In the genomic region with DNA sequence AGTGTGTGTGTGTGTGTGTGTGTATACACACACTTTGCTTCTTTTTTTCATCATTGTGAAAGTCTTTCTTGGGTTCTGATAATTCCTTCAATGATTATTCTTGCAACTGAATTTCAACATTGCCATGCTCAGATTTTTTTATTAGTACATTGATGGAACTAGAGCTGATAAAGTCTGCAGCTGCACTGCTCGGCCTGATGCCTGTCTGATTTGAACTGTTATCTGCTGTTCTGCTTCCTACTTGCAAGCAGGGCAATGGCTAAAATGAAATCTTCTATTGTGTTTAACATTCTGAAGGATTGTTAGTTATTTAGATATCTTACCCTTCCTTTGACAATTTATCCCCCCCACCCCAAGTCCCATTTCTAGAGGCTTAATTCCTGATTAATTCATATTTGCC, we compare ENCODE assay signal across 7 cellular contexts.
"Had no signal": no experiment of that assay in that cellular context is flagged by ENCODE, and none has a peak within 500 bp of the region (broad histone marks: within the 10 kb centered on the region; RNA-seq: fewer than 3 reads in every experiment).

No MANE protein-coding gene starts in this region.

- ATAC-seq: HCT116 had no signal

- DNase-seq: GM23248, GOT3, H7, HFFc6, IMR-90 had no signal

- H3K9me3 ChIP-seq: HAP-1 had no signal

- H3K36me3 ChIP-seq: HAP-1 had no signal

- H3K4me3 ChIP-seq: GM23248, HAP-1 had no signal

- H3K9ac ChIP-seq: GM23248 had no signal

- H3K27ac Mint-ChIP-seq: HFFc6 had no signal

- H3K27ac ChIP-seq: GM23248 had no signal

- H3K4me1 ChIP-seq: HAP-1 had no signal

- H3K4me3 Mint-ChIP-seq: HFFc6 had no signal

- H2AFZ ChIP-seq: GM23248 had no signal
